Comparison of ENCODE assay signal across 24 cellular contexts in the genomic region with DNA sequence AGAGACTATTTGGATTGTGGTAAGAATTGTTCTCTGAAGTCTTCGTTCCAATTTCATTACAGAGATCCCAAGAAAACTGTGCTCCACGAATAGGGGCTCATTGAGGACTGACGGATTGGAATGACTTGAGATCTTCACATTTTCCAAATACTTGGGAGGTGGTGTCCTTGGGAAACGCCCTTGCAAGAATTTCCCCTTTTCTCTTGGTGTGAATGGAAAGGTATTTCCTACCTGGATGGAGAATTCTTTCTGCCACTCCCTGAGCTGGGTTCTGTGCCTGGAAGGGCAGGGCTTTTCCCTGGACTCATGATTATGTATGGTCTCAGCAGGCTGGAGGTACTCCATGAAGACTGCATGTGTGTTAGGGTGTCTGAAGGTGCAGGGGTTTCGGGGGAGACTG.
"Had no signal": no experiment of that assay in that cellular context is flagged by ENCODE, and none has a peak within 500 bp of the region (broad histone marks: within the 10 kb centered on the region; RNA-seq: fewer than 3 reads in every experiment).

No MANE protein-coding gene starts in this region.

- H3K27me3 ChIP-seq: adrenal gland, brain microvascular endothelial cell, esophagus muscularis mucosa, foreskin keratinocyte, heart left ventricle, neutrophil, pancreas, stomach, thyroid gland, upper lobe of right lung had no signal

- H3K4me3 ChIP-seq: adrenal gland, esophagus muscularis mucosa, heart left ventricle, lower lobe of right lung, pancreas, prostate gland, stomach, thyroid gland, upper lobe of right lung had no signal

- H3K27ac ChIP-seq: adrenal gland, brain microvascular endothelial cell, foreskin keratinocyte, lower lobe of right lung, neutrophil, pancreas, prostate gland, thyroid gland, upper lobe of right lung had no signal

- H3K9me3 ChIP-seq: adrenal gland, esophagus muscularis mucosa, heart left ventricle, lower lobe of right lung, neutrophil, pancreas, prostate gland, stomach, thyroid gland, upper lobe of right lung had no signal

- H3K27me3 Mint-ChIP-seq: activated naive CD8-positive, alpha-beta T cell; stimulated activated naive B cell treated with anti-CD40 and anti-IgM and Interleukin-4, amounts not matched to agents 10 μg/mL and 1 μg/mL and 100 μg/mL, for 72 hours had no signal

- H3K27ac Mint-ChIP-seq: activated naive CD8-positive, alpha-beta T cell; activated T-cell treated with anti-CD3 and anti-CD28 coated beads, Interleukin-2, amount 50 U/mL, for 72 hours; nephron progenitor cell; stimulated activated naive B cell treated with anti-CD40 and anti-IgM and Interleukin-4, amounts not matched to agents 10 μg/mL and 1 μg/mL and 100 μg/mL, for 72 hours had no signal

- DNase-seq: activated CD4-positive, alpha-beta T cell treated with anti-CD3 and anti-CD28 coated beads for 4 hours; activated CD4-positive, alpha-beta T cell treated with anti-CD3 and anti-CD28 coated beads, Interleukin-2, amount 50 U/mL, for 4 hours; activated naive CD4-positive, alpha-beta T cell treated with Interleukin-2 at 50 U/mL for 16 hours; activated T-cell treated with anti-CD3 and anti-CD28 coated beads for 4 hours; activated T-cell treated with anti-CD3 and anti-CD28 coated beads, Interleukin-2, amount 50 U/mL, for 72 hours; brain microvascular endothelial cell; left colon; lower lobe of right lung; naive B cell; nephron progenitor cell; pancreas; stimulated activated CD4-positive, alpha-beta T cell treated with anti-CD3 and anti-CD28 coated beads, Interleukin-15, amount 100 ng/mL, for 24 hours; stimulated activated CD4-positive, alpha-beta T cell treated with anti-CD3 and anti-CD28 coated beads, Interleukin-2, amount 100 ng/mL, for 24 hours; stimulated activated naive B cell treated with anti-CD40 and anti-IgM and Interleukin-4, amounts not matched to agents 10 μg/mL and 1 μg/mL and 100 μg/mL, for 72 hours; stomach; thyroid gland; upper lobe of right lung had no signal

- H3K4me1 ChIP-seq: lower lobe of right lung, pancreas, prostate gland, thyroid gland, upper lobe of right lung had no signal

- ATAC-seq: activated T-cell treated with anti-CD3 and anti-CD28 coated beads, Interleukin-2, amount 50 U/mL, for 72 hours; left colon; lower lobe of right lung; pancreas; stimulated activated naive B cell treated with anti-CD40 and anti-IgM and Interleukin-4, amounts not matched to agents 10 μg/mL and 1 μg/mL and 100 μg/mL, for 72 hours; upper lobe of right lung had no signal

- H3K4me3 Mint-ChIP-seq: activated naive CD8-positive, alpha-beta T cell; activated T-cell treated with anti-CD3 and anti-CD28 coated beads, Interleukin-2, amount 50 U/mL, for 72 hours; naive B cell; nephron progenitor cell; stimulated activated naive B cell treated with anti-CD40 and anti-IgM and Interleukin-4, amounts not matched to agents 10 μg/mL and 1 μg/mL and 100 μg/mL, for 72 hours had no signal

- H3K36me3 ChIP-seq: adrenal gland, brain microvascular endothelial cell, esophagus muscularis mucosa, heart left ventricle, lower lobe of right lung, neutrophil, pancreas, prostate gland, stomach, thyroid gland, upper lobe of right lung had no signal

- H3K9me3 Mint-ChIP-seq: activated T-cell treated with anti-CD3 and anti-CD28 coated beads, Interleukin-2, amount 50 U/mL, for 72 hours had no signal
